8 cellular contexts compared by ENCODE assay signal in genomic region chr1:64743954-64744491, GRCh38. TPM values are rescaled to one million over a fixed set of nuclear protein-coding genes. Genes with fewer than 3 reads are reported as not detected.
DNase-seq lines count a peak whose midpoint lies in the region; ATAC-seq, FAIRE-seq and TF ChIP-seq lines count a peak whose summit lies in the region.

No MANE protein-coding gene starts in this region.

- H3K4me3 Mint-ChIP-seq in central memory CD8-positive, alpha-beta T cell = peak overlapping the region; percentile 82

- peak overlapping the region; percentile 17 for H3K27ac Mint-ChIP-seq in central memory CD8-positive, alpha-beta T cell (ENCODE audit: low read depth)

- no peaks in the 10 kb centered on the region for H3K9me3 Mint-ChIP-seq in central memory CD8-positive, alpha-beta T cell

- POLR2A ChIA-PET in BJ (lab: Charles Lee) = no interaction called here

- no peaks in the 10 kb centered on the region for H3K27me3 Mint-ChIP-seq in central memory CD8-positive, alpha-beta T cell

- DNase-seq in BJ (ENCODE audit: low read depth) = no peak
- peak; percentile 6 for DNase-seq in HTR-8/SVneo (ENCODE audit: insufficient read length, low spot score)
- no peak for DNase-seq in central memory CD8-positive, alpha-beta T cell (ENCODE audit: low spot score in 2 of 2)
- no peak for DNase-seq in GM13977 (ENCODE audit: low spot score)

- H3K27me3 ChIP-seq in BJ (ENCODE audit: control insufficient read depth, insufficient read depth, low read length) (no peaks in the 10 kb centered on the region; the same call in 1 of the 2 replicates), mucosa of stomach (ENCODE audit: control insufficient read depth, insufficient read depth, low read length) (no peaks in the 10 kb centered on the region)

- peak; percentile 3 for ATAC-seq in central memory CD8-positive, alpha-beta T cell (replicated peaks; ENCODE audit: extremely low read depth, poor library complexity, severe bottlenecking)
- ATAC-seq in HG02623 (IDR thresholded peaks at IDR 0.05; ENCODE audit: unreplicated experiment) = no peak
- ATAC-seq in GM21381 (IDR thresholded peaks at IDR 0.05; ENCODE audit: unreplicated experiment) = no peak
- ATAC-seq in HG02588 (IDR thresholded peaks at IDR 0.05; ENCODE audit: unreplicated experiment) = no peak

- in situ Hi-C loops in GM13977 (cut with MboI; ENCODE audit: low pct_unique_long_range_greater_than_20kb, low sequenced_read_pairs, unreplicated experiment) = no loop called here

- H3K36me3 ChIP-seq in BJ (ENCODE audit: control insufficient read depth, insufficient read depth, low read length) (no peaks in the 10 kb centered on the region), mucosa of stomach (ENCODE audit: control insufficient read depth, insufficient read depth, low read length) (no peaks in the 10 kb centered on the region)

- TF ChIP-seq CTCF in BJ (IDR thresholded peaks at IDR 0.05; ENCODE audit: insufficient read depth, low read depth, low read length) (no peak), GM13977 (IDR thresholded peaks at IDR 0.05; ENCODE audit: extremely low read depth, insufficient read depth, missing control alignments) (no peak)

- H3K36me3 Mint-ChIP-seq in central memory CD8-positive, alpha-beta T cell (ENCODE audit: insufficient read depth) = peaks cover 6% of the 10 kb centered on the region

- no peak for FAIRE-seq in HTR-8/SVneo (lab: Jason Lieb, UNC)

- H3K4me1 Mint-ChIP-seq in central memory CD8-positive, alpha-beta T cell = peaks cover 15% of the 10 kb centered on the region

- H3K4me1 ChIP-seq in mucosa of stomach (ENCODE audit: control insufficient read depth, insufficient read depth, low read length) = peaks cover 13% of the 10 kb centered on the region

- CTCF ChIA-PET in BJ (lab: Yijun Ruan, JAX) = interaction anchor here (0.6 to 1.4 kb wide), 2 partner anchors 13 to 1170 kb away, joined by 3 to 4 read pairs; no protein-coding TSS in a partner anchor

- peak overlapping the region; percentile 77 for H3K9ac ChIP-seq in mucosa of stomach (ENCODE audit: low read length)

- H3K9me3 ChIP-seq in mucosa of stomach (ENCODE audit: control insufficient read depth, low read length) = no peaks in the 10 kb centered on the region

- H3K4me3 ChIP-seq in BJ (ENCODE audit: low read depth, low read length) (peak overlapping the region; percentile 72), mucosa of stomach (ENCODE audit: low read length) (no peak overlapping the region)

RNA-seq across cellular contexts. Expression of gene RAVER2, which starts 0.9 kb away (rescaled TPM):
- polyA plus RNA-seq in BJ (2011; rRNA removed) = 2.9 and 4.5 TPM in 2 replicates
- polyA minus RNA-seq in BJ (2011; rRNA and poly(A)+ RNA removed) = 2.0 and 2.6 TPM in 2 replicates
